7 cellular contexts compared by ENCODE assay signal in genomic region chr16:11356573-11357331, GRCh38. TPM values are rescaled to one million over a fixed set of nuclear protein-coding genes. Genes with fewer than 3 reads are reported as not detected.
DNase-seq lines count a peak whose midpoint lies in the region; ATAC-seq and TF ChIP-seq lines count a peak whose summit lies in the region.

No MANE protein-coding gene starts in this region.

- H3K36me3 ChIP-seq in lower lobe of right lung, result no peaks in the 10 kb centered on the region

- no peaks in the 10 kb centered on the region for H3K27me3 ChIP-seq in lower lobe of right lung (ENCODE audit: low read depth)

- no peak overlapping the region for H3K27ac ChIP-seq in lower lobe of right lung

- peaks cover 44% of the 10 kb centered on the region for H3K4me1 ChIP-seq in lower lobe of right lung

- DNase-seq in GM10248 (ENCODE audit: extremely low spot score) (peak; percentile 69), NCI-H1694 (lab: John Stamatoyannopoulos, UW) (peak; percentile 16), dermis blood vessel endothelial cell (peak; percentile 73), lower lobe of right lung (peak; percentile 83)
- DNase-seq in activated CD4-positive, alpha-beta T cell treated with anti-CD3 and anti-CD28 coated beads for 4 hours, result peak; percentile 58 to 62
- peak in 5 of 6 experiments; percentile 8 to 30 (median 26) for DNase-seq in stimulated activated naive CD4-positive, alpha-beta T cell (lab: John Stamatoyannopoulos, UW)

- POLR2A ChIA-PET in GM10248 (lab: Yijun Ruan, JAX), result interaction anchor here (0.5 to 1.2 kb wide), 5 partner anchors 13 to 104 kb away, joined by 4 to 7 read pairs (median 5); partner anchors contain the start of gene SOCS1

- CTCF ChIA-PET in GM10248 (lab: Yijun Ruan, JAX), result interaction anchor here (0.6 to 4.8 kb wide), 37 partner anchors 9 to 408 kb away, joined by 3 to 42 read pairs (median 4); partner anchors contain the start of genes PRM2 and SOCS1

- H3K4me3 ChIP-seq in lower lobe of right lung, result no peak overlapping the region

- peak; percentile 69 for TF ChIP-seq CTCF in GM10248 (IDR thresholded peaks at IDR 0.05; ENCODE audit: control extremely low read depth, extremely low read depth, low read depth, missing control alignments)
- peak; percentile 66 for TF ChIP-seq CTCF in lower lobe of right lung (IDR thresholded peaks at IDR 0.05)

- H3K9me3 ChIP-seq in lower lobe of right lung, result no peaks in the 10 kb centered on the region

- ATAC-seq in lower lobe of right lung, result peak; percentile 87
- ATAC-seq in GM18498 (IDR thresholded peaks at IDR 0.05; ENCODE audit: unreplicated experiment), result no peak

- intact Hi-C loops in lower lobe of right lung (cut with DNase I), result no loop called here

RNA-seq across cellular contexts. Expression of gene RMI2, which starts 11.5 kb away (rescaled TPM):
- 5.1 and 8.1 TPM in 2 replicates for total RNA-seq in dermis blood vessel endothelial cell
- total RNA-seq in lower lobe of right lung, result 1.7 TPM

Comparison
In these comparisons a context has a peak if more than half of its experiments do, and no peak if none do; other contexts are left out.
1. DNase-seq: peak in every context shown above with its lines; median percentile 83 in lower lobe of right lung; 73 in dermis blood vessel endothelial cell; 69 in GM10248; 60 in activated CD4-positive, alpha-beta T cell treated with anti-CD3 and anti-CD28 coated beads for 4 hours; 26 in stimulated activated naive CD4-positive, alpha-beta T cell; 16 in NCI-H1694.